17 cellular contexts compared by ENCODE assay signal in genomic region chr15:38648116-38648843, GRCh38.
A peak's percentile ranks its signal among the peaks of the same experiment; 100 is the strongest.
DNase-seq lines count a peak whose midpoint lies in the region; ATAC-seq, FAIRE-seq and TF ChIP-seq lines count a peak whose summit lies in the region.
"Had no signal": no experiment of that assay in that cellular context is flagged by ENCODE, and none has a peak within 500 bp of the region (broad histone marks: within the 10 kb centered on the region; RNA-seq: fewer than 3 reads in every experiment).

No MANE protein-coding gene starts in this region.

- ATAC-seq in T-helper 17 cell (no peak), HG03139 (IDR thresholded peaks at IDR 0.05; ENCODE audit: unreplicated experiment) (no peak), GM18870 (IDR thresholded peaks at IDR 0.05; ENCODE audit: unreplicated experiment) (no peak)

- no peak for DNase-seq in CD8-positive, alpha-beta memory T cell
- no peak for DNase-seq in T-helper 17 cell
- peak; percentile 54 for DNase-seq in keratinocyte (ENCODE audit: low read depth, low spot score)
- no peak for DNase-seq in DMS53 (lab: John Stamatoyannopoulos, UW)
- DNase-seq in G401 (ENCODE audit: low spot score) = no peak
- DNase-seq: activated CD4-positive, CD25-positive, alpha-beta regulatory T cell treated with anti-CD3 and anti-CD28 coated beads, Interleukin-2, amount 50 U/mL, for 72 hours; amniotic stem cell; left ventricle myocardium inferior; NCI-H82 had no signal

- H3K4me1 ChIP-seq in BLaER1 treated with 17β-estradiol and CSF1 and Interleukin-3, amounts not matched to agents 10 nM and 100 nM = peaks cover 31 to 63% (median 50%) of the 10 kb centered on the region in 10 experiments
- H3K4me1 ChIP-seq in CD8-positive, alpha-beta memory T cell (ENCODE audit: insufficient read depth, low read length) = peaks cover 78% of the 10 kb centered on the region
- peaks cover 28% of the 10 kb centered on the region for H3K4me1 ChIP-seq in keratinocyte (ENCODE audit: control insufficient read depth, extremely low read depth, insufficient read depth, low read length)
- H3K4me1 ChIP-seq: left ventricle myocardium inferior had no signal

- H3K4me3 ChIP-seq in BLaER1 treated with 17β-estradiol and CSF1 and Interleukin-3, amounts not matched to agents 10 nM and 100 nM = no peak overlapping the region
- peak overlapping the region; percentile 9 for H3K4me3 ChIP-seq in CD8-positive, alpha-beta memory T cell (ENCODE audit: low read length)
- H3K4me3 ChIP-seq in keratinocyte (ENCODE audit: control insufficient read depth in 2 of 3, extremely low read depth in 1 of 3, insufficient read depth in 2 of 3, low read depth in 1 of 3, low read length in 3 of 3) = peak overlapping the region in 2 of 3 experiments; percentile 34 to 39
- H3K4me3 ChIP-seq: left ventricle myocardium inferior, smooth muscle cell, tibial nerve had no signal

- dilution Hi-C loops in keratinocyte (cut with MboI; ENCODE audit: extremely low pct_ligation_motif_present, low sequenced_read_pairs) = no loop called here

- in situ Hi-C loops in G401 (cut with HindIII; ENCODE audit: low sequenced_read_pairs) = no loop called here

- CTCF ChIA-PET in CD8-positive, alpha-beta memory T cell (lab: Charles Lee) = interaction anchor here (0.7 to 8.8 kb wide), 7 partner anchors 24 to 84 kb away, joined by 3 to 137 read pairs (median 91); partner anchors contain the start of gene RASGRP1

- H3K36me3 ChIP-seq in BLaER1 treated with 17β-estradiol and CSF1 and Interleukin-3, amounts not matched to agents 10 nM and 100 nM = no peaks in the 10 kb centered on the region; a peak in 2 of 22 replicates
- no peaks in the 10 kb centered on the region for H3K36me3 ChIP-seq in CD8-positive, alpha-beta memory T cell (ENCODE audit: insufficient read depth, low read length)
- no peaks in the 10 kb centered on the region for H3K36me3 ChIP-seq in keratinocyte (ENCODE audit: control insufficient read depth in 2 of 2, extremely low read depth in 1 of 2, insufficient read depth in 2 of 2, low read length in 2 of 2)
- H3K36me3 ChIP-seq: left ventricle myocardium inferior, tibial nerve had no signal

- peaks cover 75 to 86% (median 84%) of the 10 kb centered on the region in 3 donors for H3K4me1 Mint-ChIP-seq in CD8-positive, alpha-beta memory T cell
- peaks cover 38% of the 10 kb centered on the region for H3K4me1 Mint-ChIP-seq in T-helper 17 cell

- no peaks in the 10 kb centered on the region for H3K79me2 ChIP-seq in keratinocyte (ENCODE audit: control insufficient read depth, insufficient read depth, low read length)

- H3K9ac ChIP-seq in BLaER1 treated with 17β-estradiol and CSF1 and Interleukin-3, amounts not matched to agents 10 nM and 100 nM = no peak overlapping the region
- peak overlapping the region; percentile 24 for H3K9ac ChIP-seq in keratinocyte (ENCODE audit: control insufficient read depth, extremely low read depth, insufficient read depth, low read length)

- peak overlapping the region in 3 of 11 experiments; percentile 10 to 22 (median 11); a peak in 2 of 22 replicates for H3K4me2 ChIP-seq in BLaER1 treated with 17β-estradiol and CSF1 and Interleukin-3, amounts not matched to agents 10 nM and 100 nM
- peak overlapping the region; percentile 82 for H3K4me2 ChIP-seq in keratinocyte (ENCODE audit: control insufficient read depth, extremely low read depth, insufficient read depth, low read depth, low read length)
- H3K4me2 ChIP-seq: smooth muscle cell had no signal

- no peak overlapping the region for H3K4me3 Mint-ChIP-seq in CD8-positive, alpha-beta memory T cell
- no peak overlapping the region for H3K4me3 Mint-ChIP-seq in T-helper 17 cell

- H3K9me3 Mint-ChIP-seq in CD8-positive, alpha-beta memory T cell = no peaks in the 10 kb centered on the region

- H3K9me1 ChIP-seq in keratinocyte (ENCODE audit: control insufficient read depth, extremely low read depth, insufficient read depth, low read length) = no peaks in the 10 kb centered on the region

- H3K27me3 ChIP-seq in BLaER1 treated with 17β-estradiol and CSF1 and Interleukin-3, amounts not matched to agents 10 nM and 100 nM = no peaks in the 10 kb centered on the region
- no peaks in the 10 kb centered on the region for H3K27me3 ChIP-seq in CD8-positive, alpha-beta memory T cell (ENCODE audit: insufficient read depth, low read length, poor library complexity, severe bottlenecking)
- H3K27me3 ChIP-seq in keratinocyte (ENCODE audit: control insufficient read depth, extremely low read depth, insufficient read depth, low read length) = no peaks in the 10 kb centered on the region
- H3K27me3 ChIP-seq: tibial nerve had no signal

- TF ChIP-seq CTCF in keratinocyte (optimal IDR thresholded peaks at IDR 0.05 in 1 of 3, IDR thresholded peaks at IDR 0.05 in 1 of 3, conservative IDR thresholded peaks at IDR 0.05 in 1 of 3; ENCODE audit: extremely low read depth in 1 of 3, insufficient read depth in 2 of 3, low read length in 3 of 3) = no peak

- H3K27ac ChIP-seq in BLaER1 treated with 17β-estradiol and CSF1 and Interleukin-3, amounts not matched to agents 10 nM and 100 nM = peak overlapping the region in 7 of 11 experiments; percentile 21 to 92 (median 30); a peak in 9 of 22 replicates
- H3K27ac ChIP-seq in CD8-positive, alpha-beta memory T cell (ENCODE audit: low read depth, low read length) = no peak overlapping the region
- H3K27ac ChIP-seq in keratinocyte (ENCODE audit: control insufficient read depth, insufficient read depth, low read length) = peak overlapping the region; percentile 66
- H3K27ac ChIP-seq: C4-2B, left ventricle myocardium inferior, tibial nerve had no signal

- no peaks in the 10 kb centered on the region for H4K20me1 ChIP-seq in BLaER1 treated with 17β-estradiol and CSF1 and Interleukin-3, amounts not matched to agents 10 nM and 100 nM
- H4K20me1 ChIP-seq in keratinocyte (ENCODE audit: control insufficient read depth, extremely low read depth, insufficient read depth, low read length) = no peaks in the 10 kb centered on the region

- peak; percentile 92 for FAIRE-seq in keratinocyte (lab: Jason Lieb, UNC)
- FAIRE-seq: frontal cortex had no signal

- peaks cover 19 to 39% (median 27%) of the 10 kb centered on the region in 11 experiments for H3K9me3 ChIP-seq in BLaER1 treated with 17β-estradiol and CSF1 and Interleukin-3, amounts not matched to agents 10 nM and 100 nM (replicated peaks in 1 of 11)
- no peaks in the 10 kb centered on the region for H3K9me3 ChIP-seq in CD8-positive, alpha-beta memory T cell (ENCODE audit: low read length)
- H3K9me3 ChIP-seq in T-helper 17 cell (ENCODE audit: control insufficient read depth, low read length, poor library complexity, severe bottlenecking) (no peaks in the 10 kb centered on the region), keratinocyte (ENCODE audit: control insufficient read depth, low read depth, low read length) (no peaks in the 10 kb centered on the region)

- POLR2A ChIA-PET in CD8-positive, alpha-beta memory T cell (lab: Charles Lee) = interaction anchor here (1.5 to 2.0 kb wide), 2 partner anchors 36 to 84 kb away, joined by 3 to 8 read pairs; partner anchors contain the start of gene RASGRP1

- no peaks in the 10 kb centered on the region for H3K36me3 Mint-ChIP-seq in CD8-positive, alpha-beta memory T cell
- no peaks in the 10 kb centered on the region for H3K36me3 Mint-ChIP-seq in T-helper 17 cell (ENCODE audit: low read depth)

- H2AFZ ChIP-seq in keratinocyte (ENCODE audit: control insufficient read depth, low read length) = peak overlapping the region; percentile 48

- H3K27me3 Mint-ChIP-seq in CD8-positive, alpha-beta memory T cell = peaks cover 0 to 1% of the 10 kb centered on the region in 2 donors
- no peaks in the 10 kb centered on the region for H3K27me3 Mint-ChIP-seq in T-helper 17 cell

- peak overlapping the region; percentile 57 to 97 (median 82) for H3K27ac Mint-ChIP-seq in CD8-positive, alpha-beta memory T cell
- peak overlapping the region; percentile 67 for H3K27ac Mint-ChIP-seq in T-helper 17 cell
- H3K27ac Mint-ChIP-seq: progenitor cell of endocrine pancreas had no signal

Comparison
In these comparisons a context has a peak if more than half of its experiments do, and no peak if none do; other contexts are left out.
1. H3K4me3 ChIP-seq: peak in CD8-positive, alpha-beta memory T cell (single experiment) and keratinocyte (2 of 3); none in BLaER1 treated with 17β-estradiol and CSF1 and Interleukin-3, amounts not matched to agents 10 nM and 100 nM (0 of 10).